Comparison of ENCODE assay signal across 19 cellular contexts in the genomic region with DNA sequence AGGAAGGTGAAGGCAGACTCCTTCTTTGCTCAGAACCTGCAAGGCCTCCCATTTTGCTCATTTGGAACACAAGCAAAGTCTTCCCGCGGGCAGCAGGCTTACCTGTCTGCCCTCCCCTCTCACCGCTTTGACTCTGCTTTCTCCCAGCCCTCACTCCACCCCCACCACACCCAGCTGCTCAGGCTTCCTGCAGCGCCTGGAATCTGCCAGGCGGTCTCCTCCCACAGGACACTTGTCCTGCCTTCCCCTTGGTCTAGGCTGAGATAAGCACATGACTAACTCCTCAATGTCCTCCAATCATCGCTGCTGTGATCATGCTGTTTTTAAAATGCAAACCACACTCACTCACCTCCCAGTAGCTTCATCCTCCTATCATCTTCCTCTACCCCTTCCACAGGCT.
DNase-seq lines count a peak whose midpoint lies in the region; ATAC-seq, FAIRE-seq and TF ChIP-seq lines count a peak whose summit lies in the region.
"Had no signal": no experiment of that assay in that cellular context is flagged by ENCODE, and none has a peak within 500 bp of the region (broad histone marks: within the 10 kb centered on the region; RNA-seq: fewer than 3 reads in every experiment).

No MANE protein-coding gene starts in this region.

- no peaks in the 10 kb centered on the region for H3K9me3 ChIP-seq in HCT116 (ENCODE audit: control insufficient read depth in 1 of 2, insufficient read depth in 1 of 2, low read depth in 1 of 2, low read length in 2 of 2)
- H3K9me3 ChIP-seq in RWPE2 (ENCODE audit: severe bottlenecking): no peaks in the 10 kb centered on the region
- H3K9me3 ChIP-seq in adrenal gland (replicated peaks in 1 of 3): peaks cover 0 to 4% (median 0%) of the 10 kb centered on the region in 3 donors
- H3K9me3 ChIP-seq in SK-N-SH: no peaks in the 10 kb centered on the region
- H3K9me3 ChIP-seq: psoas muscle had no signal

- TF ChIP-seq RAD21 in HCT116 (IDR thresholded peaks at IDR 0.05; ENCODE audit: low read depth) (no peak), SK-N-SH (IDR thresholded peaks at IDR 0.05; ENCODE audit: low read length) (no peak)

- no TSS peak for BruUV-seq in HCT116 (replicated peaks; lab: Mats Ljungman, UMichigan)

- POLR2A ChIA-PET in HCT116 (lab: Charles Lee) (no interaction called here), SK-N-SH (lab: Yijun Ruan, JAX) (no interaction called here)

- peaks cover 0 to 4% of the 10 kb centered on the region in 2 experiments; a peak in 1 of 4 replicates for H3K4me1 ChIP-seq in HCT116 (ENCODE audit: control insufficient read depth in 1 of 2, insufficient read depth in 2 of 2, low read length in 2 of 2)
- H3K4me1 ChIP-seq in RWPE2 (ENCODE audit: insufficient read depth, poor library complexity, severe bottlenecking): no peaks in the 10 kb centered on the region
- no peaks in the 10 kb centered on the region for H3K4me1 ChIP-seq in adrenal gland (replicated peaks in 1 of 2)
- no peaks in the 10 kb centered on the region for H3K4me1 ChIP-seq in SK-N-SH (ENCODE audit: control insufficient read depth in 1 of 2, insufficient read depth in 2 of 2, low read depth in 1 of 2, low read length in 1 of 2)
- H3K4me1 ChIP-seq: psoas muscle, spleen, tibial artery had no signal

- no peaks in the 10 kb centered on the region for H3K36me3 ChIP-seq in HCT116 (ENCODE audit: control insufficient read depth in 1 of 2, insufficient read depth in 2 of 2, low read length in 2 of 2)
- no peaks in the 10 kb centered on the region for H3K36me3 ChIP-seq in RWPE2 (ENCODE audit: low read depth)
- no peaks in the 10 kb centered on the region for H3K36me3 ChIP-seq in adrenal gland (replicated peaks in 1 of 2)
- H3K36me3 ChIP-seq in SK-N-SH (replicated peaks in 1 of 2; ENCODE audit: control insufficient read depth in 1 of 2, insufficient read depth in 2 of 2, low read length in 1 of 2): no peaks in the 10 kb centered on the region
- H3K36me3 ChIP-seq: spleen, tibial artery had no signal

- H3K9ac ChIP-seq in HCT116 (ENCODE audit: low read length) (no peak overlapping the region), SK-N-SH (no peak overlapping the region)

- CTCF ChIA-PET in HCT116 (lab: Charles Lee) (no interaction called here), SK-N-SH (lab: Yijun Ruan, JAX) (no interaction called here)

- 49 to 59% (median 53%) methylated on average over 6 of the region's 6 CpGs for WGBS in adrenal gland, 4 donors
- 28% methylated on average over 6 of the region's 6 CpGs for WGBS in SK-N-SH (ENCODE audit: low lambda C conversion rate)

- RAD21 ChIA-PET in HCT116 (lab: Charles Lee; ENCODE audit: low non-redundant PET in 1 of 2, low total read pairs in 2 of 2, uncharacterized antibody in 2 of 2, unreplicated experiment in 2 of 2): no interaction called here

- FAIRE-seq in D721Med (lab: Jason Lieb, UNC) (peak; percentile 82), H54 (lab: Jason Lieb, UNC) (no peak)
- FAIRE-seq: GM12878 had no signal

- no peak for TF ChIP-seq EP300 in SK-N-SH (IDR thresholded peaks at IDR 0.05; ENCODE audit: borderline replicate concordance in 1 of 2, low read depth in 1 of 2, low read length in 1 of 2)

- ATAC-seq in HCT116 (peak; percentile 76), RWPE2 (ENCODE audit: low read depth) (peak; percentile 12; the same call in 1 of the 3 replicates)
- ATAC-seq: activated CD8-positive, alpha-beta T cell treated with anti-CD3 and anti-CD28 coated beads, Interleukin-2, amount 10 ng/mL, durations not matched to agents 7 days and 5 days; activated T-cell treated with anti-CD3 and anti-CD28 coated beads, Interleukin-2, amount 50 U/mL, for 72 hours; GM12878; psoas muscle had no signal

- no peaks in the 10 kb centered on the region for H3F3A ChIP-seq in SK-N-SH (replicated peaks; ENCODE audit: insufficient read depth)

- H3K4me3 ChIP-seq in HCT116 (replicated peaks in 1 of 2; ENCODE audit: low read depth in 1 of 2, low read length in 2 of 2) (no peak overlapping the region), RWPE2 (ENCODE audit: severe bottlenecking) (no peak overlapping the region), adrenal gland (no peak overlapping the region), SK-N-SH (ENCODE audit: low read depth in 2 of 2, low read length in 1 of 2) (no peak overlapping the region)
- H3K4me3 ChIP-seq: GM12878, psoas muscle, spleen, tibial artery had no signal

- H3K79me2 ChIP-seq in HCT116 (ENCODE audit: insufficient read depth, low read length): no peaks in the 10 kb centered on the region
- no peaks in the 10 kb centered on the region for H3K79me2 ChIP-seq in SK-N-SH (ENCODE audit: insufficient read depth)

- intact Hi-C loops in HCT116 (cut with micrococcal nuclease): no loop called here
- intact Hi-C loops in adrenal gland (cut with DNase I): no loop called here

- TF ChIP-seq CTCF in D721Med (IDR thresholded peaks at IDR 0.05; ENCODE audit: insufficient read depth, missing control alignments) (no peak), HCT116 (IDR thresholded peaks at IDR 0.05 in 2 of 3, conservative IDR thresholded peaks at IDR 0.05 in 1 of 3; ENCODE audit: borderline replicate concordance in 1 of 3, insufficient read depth in 1 of 3, low read depth in 2 of 3, low read length in 2 of 3) (no peak), RWPE2 (IDR thresholded peaks at IDR 0.05; ENCODE audit: poor library complexity, severe bottlenecking) (no peak), adrenal gland (IDR thresholded peaks at IDR 0.05) (no peak), SK-N-SH (IDR thresholded peaks at IDR 0.05) (no peak)

- H3K4me2 ChIP-seq in HCT116 (ENCODE audit: low read length) (0 out of 2 replicates have a peak overlapping the region, but pooled peaks have one; percentile 7), SK-N-SH (no peak overlapping the region)

- H3K27me3 ChIP-seq in HCT116 (ENCODE audit: insufficient read depth, low read length): 0 out of 2 replicates have a peak, but pooled peaks cover 4% of the 10 kb centered on the region
- H3K27me3 ChIP-seq in RWPE2 (ENCODE audit: insufficient read depth, poor library complexity, severe bottlenecking): no peaks in the 10 kb centered on the region
- H3K27me3 ChIP-seq in adrenal gland: no peaks in the 10 kb centered on the region
- H3K27me3 ChIP-seq in SK-N-SH (ENCODE audit: insufficient read depth): no peaks in the 10 kb centered on the region
- H3K27me3 ChIP-seq: spleen, tibial artery had no signal

- H4K20me1 ChIP-seq in HCT116 (ENCODE audit: insufficient read depth) (no peaks in the 10 kb centered on the region), SK-N-SH (ENCODE audit: insufficient read depth) (no peaks in the 10 kb centered on the region)

- H2AFZ ChIP-seq in HCT116 (ENCODE audit: low read depth, low read length, poor library complexity, severe bottlenecking) (no peak overlapping the region), SK-N-SH (ENCODE audit: low read depth) (no peak overlapping the region)

- TF ChIP-seq POLR2A in HCT116 (IDR thresholded peaks at IDR 0.05; ENCODE audit: borderline replicate concordance, extremely low read depth, insufficient read depth, insufficient read length) (no peak), adrenal gland (IDR thresholded peaks at IDR 0.05) (no peak), H54 (IDR thresholded peaks at IDR 0.05; ENCODE audit: low read depth, low read length) (no peak)

- no peak for DNase-seq in D721Med (ENCODE audit: insufficient read length, low spot score)
- DNase-seq in HCT116 (ENCODE audit: low read depth, low spot score): no peak
- DNase-seq in RWPE2 (ENCODE audit: low spot score): no peak
- DNase-seq in iPS-NIHi7 (ENCODE audit: extremely low spot score): peak; percentile 92
- DNase-seq in adrenal gland: no peak
- no peak for DNase-seq in CD1c-positive myeloid dendritic cell (ENCODE audit: extremely low spot score)
- DNase-seq in H54 (ENCODE audit: insufficient read length, low spot score): no peak
- DNase-seq in SK-N-SH: no peak
- DNase-seq: activated CD8-positive, alpha-beta T cell treated with anti-CD3 and anti-CD28 coated beads, Interleukin-2, amount 10 ng/mL, durations not matched to agents 7 days and 5 days; activated naive CD8-positive, alpha-beta T cell treated with anti-CD3 and anti-CD28 coated beads for 36 hours; activated T-cell treated with anti-CD3 and anti-CD28 coated beads, Interleukin-2, amount 50 U/mL, for 72 hours; foreskin melanocyte; GDM1; NCI-H187; NK-92 treated with Interleukin-12 subunit alpha and Interleukin-12 subunit beta, amount 100 ng/mL, for 24 hours; psoas muscle; spleen; tibial artery had no signal

- H3K27ac ChIP-seq in HCT116 (ENCODE audit: low read depth, low read length): no peak overlapping the region
- no peak overlapping the region for H3K27ac ChIP-seq in RWPE2 (ENCODE audit: poor library complexity, severe bottlenecking)
- no peak overlapping the region for H3K27ac ChIP-seq in adrenal gland
- H3K27ac ChIP-seq in SK-N-SH (ENCODE audit: low read depth in 2 of 2, low read length in 1 of 2): no peak overlapping the region
- H3K27ac ChIP-seq: psoas muscle, spleen, tibial artery had no signal

- no peaks in the 10 kb centered on the region for H3K9me2 ChIP-seq in HCT116 (ENCODE audit: insufficient read depth)
- no peaks in the 10 kb centered on the region for H3K9me2 ChIP-seq in SK-N-SH

TF ChIP-seq in HCT116, 20 proteins besides CTCF, POLR2A, EP300 and RAD21 (continues in another document):
- TF ChIP-seq CEBPB (IDR thresholded peaks at IDR 0.05; ENCODE audit: low read depth) (no peak), YY1 (IDR thresholded peaks at IDR 0.05; ENCODE audit: extremely low read depth, insufficient replicate concordance, low read depth, low read length) (no peak), EGR1 (IDR thresholded peaks at IDR 0.05; ENCODE audit: low read depth) (no peak), EZH2phosphoT487 (IDR thresholded peaks at IDR 0.05; ENCODE audit: borderline replicate concordance) (no peak), ELF1 (IDR thresholded peaks at IDR 0.05; ENCODE audit: borderline replicate concordance, low read depth) (no peak)
- TF ChIP-seq, protein P1, sequence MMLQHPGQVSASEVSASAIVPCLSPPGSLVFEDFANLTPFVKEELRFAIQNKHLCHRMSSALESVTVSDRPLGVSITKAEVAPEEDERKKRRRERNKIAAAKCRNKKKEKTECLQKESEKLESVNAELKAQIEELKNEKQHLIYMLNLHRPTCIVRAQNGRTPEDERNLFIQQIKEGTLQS (IDR thresholded peaks at IDR 0.05): no peak

TF ChIP-seq in SK-N-SH, 30 proteins besides CTCF, POLR2A, EP300 and RAD21:
- no peak for TF ChIP-seq JUND (IDR thresholded peaks at IDR 0.05)
- no peak for TF ChIP-seq TAF1 (IDR thresholded peaks at IDR 0.05; ENCODE audit: borderline replicate concordance, low read depth, low read length)
